ENCODE assay signal across 8 cellular contexts in the genomic region with DNA sequence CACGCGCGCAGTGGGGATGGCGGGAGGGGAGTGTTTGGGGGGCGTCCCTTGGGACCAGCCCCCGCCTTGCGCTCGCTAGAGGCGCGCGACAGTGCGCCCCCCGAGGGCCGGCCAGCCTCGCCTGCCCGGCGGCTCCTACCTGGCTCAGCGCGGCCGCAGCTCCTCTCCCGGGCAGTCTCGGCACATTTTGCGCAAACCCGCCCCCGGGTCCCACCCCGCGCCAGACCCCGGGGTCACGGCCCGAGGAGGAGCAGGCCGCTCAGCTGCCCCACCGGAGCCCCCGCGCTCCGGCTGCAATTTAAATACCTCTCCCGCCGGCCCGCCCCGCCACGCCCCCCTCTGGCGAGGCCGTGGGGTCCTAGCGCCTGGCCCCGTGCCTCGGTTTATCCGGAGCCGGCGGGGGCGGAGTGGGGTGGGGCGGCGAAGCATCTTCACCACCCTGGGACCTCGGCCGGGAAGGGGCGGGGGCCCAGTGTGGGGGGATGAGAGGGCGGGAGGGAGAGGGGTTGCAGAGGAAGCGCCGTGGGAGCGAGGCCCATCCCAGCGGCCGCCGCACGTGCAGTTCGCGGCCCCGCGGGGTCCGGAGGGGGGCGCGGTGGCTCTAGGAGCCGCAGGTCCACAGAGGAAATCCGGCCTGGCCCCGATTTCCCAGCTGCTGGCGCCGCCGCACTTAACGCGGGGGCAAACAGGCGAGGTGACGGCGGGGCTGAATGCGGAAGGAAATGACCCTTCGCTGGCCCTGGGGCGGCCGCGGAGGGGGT. TPM values are rescaled to one million over a fixed set of nuclear protein-coding genes. Genes with fewer than 3 reads are reported as not detected.
DNase-seq lines count a peak whose midpoint lies in the region; ATAC-seq and TF ChIP-seq lines count a peak whose summit lies in the region.

A gene with protein sequence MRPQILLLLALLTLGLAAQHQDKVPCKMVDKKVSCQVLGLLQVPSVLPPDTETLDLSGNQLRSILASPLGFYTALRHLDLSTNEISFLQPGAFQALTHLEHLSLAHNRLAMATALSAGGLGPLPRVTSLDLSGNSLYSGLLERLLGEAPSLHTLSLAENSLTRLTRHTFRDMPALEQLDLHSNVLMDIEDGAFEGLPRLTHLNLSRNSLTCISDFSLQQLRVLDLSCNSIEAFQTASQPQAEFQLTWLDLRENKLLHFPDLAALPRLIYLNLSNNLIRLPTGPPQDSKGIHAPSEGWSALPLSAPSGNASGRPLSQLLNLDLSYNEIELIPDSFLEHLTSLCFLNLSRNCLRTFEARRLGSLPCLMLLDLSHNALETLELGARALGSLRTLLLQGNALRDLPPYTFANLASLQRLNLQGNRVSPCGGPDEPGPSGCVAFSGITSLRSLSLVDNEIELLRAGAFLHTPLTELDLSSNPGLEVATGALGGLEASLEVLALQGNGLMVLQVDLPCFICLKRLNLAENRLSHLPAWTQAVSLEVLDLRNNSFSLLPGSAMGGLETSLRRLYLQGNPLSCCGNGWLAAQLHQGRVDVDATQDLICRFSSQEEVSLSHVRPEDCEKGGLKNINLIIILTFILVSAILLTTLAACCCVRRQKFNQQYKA (minus strand): TSS at position 273 of the 761 bp plus-strand sequence. CDS start 4,793 bp downstream, outside the sequence.

- TF ChIP-seq CTCF in esophagus muscularis mucosa (IDR thresholded peaks at IDR 0.05), result peak in 1 of 3 experiments; percentile 17

- no peak for TF ChIP-seq POLR2A in esophagus muscularis mucosa (IDR thresholded peaks at IDR 0.05; ENCODE audit: low read depth)
- TF ChIP-seq POLR2A in GM18505 (IDR thresholded peaks at IDR 0.05; ENCODE audit: borderline replicate concordance, extremely low read depth, insufficient read depth, insufficient read length), result no peak

- H3K9me3 Mint-ChIP-seq in natural killer cell treated with Interleukin-12 subunit alpha and Interleukin-12 subunit beta and Interleukin-15 and Interleukin-18, amount 100 ng/mL, for 72 hours, result no peaks in the 10 kb centered on the region

- peak within 1 kb of the TSS; percentile 59 to 74 (median 64) for H3K4me3 ChIP-seq in esophagus muscularis mucosa

- H3K4me1 Mint-ChIP-seq in natural killer cell treated with Interleukin-12 subunit alpha and Interleukin-12 subunit beta and Interleukin-15 and Interleukin-18, amount 100 ng/mL, for 72 hours (ENCODE audit: low read depth in 2 of 2), result peaks cover 20 to 33% of the 10 kb centered on the region in 2 donors

- H3K4me3 Mint-ChIP-seq in natural killer cell treated with Interleukin-12 subunit alpha and Interleukin-12 subunit beta and Interleukin-15 and Interleukin-18, amount 100 ng/mL, for 72 hours, result peak within 1 kb of the TSS; percentile 50

- H3K27ac ChIP-seq in esophagus muscularis mucosa (replicated peaks in 1 of 4), result peak within 1 kb of the TSS; percentile 62 to 83 (median 79)

- WGBS in esophagus muscularis mucosa, result 4% methylated on average over 42 of the region's 85 CpGs

- H3K9me3 ChIP-seq in esophagus muscularis mucosa, result no peaks in the 10 kb centered on the region

- H3K27me3 ChIP-seq in esophagus muscularis mucosa, result peaks cover 0 to 30% (median 4%) of the 10 kb centered on the region in 4 donors

- H3K36me3 ChIP-seq in esophagus muscularis mucosa, result peaks cover 0 to under 1% (median 0%) of the 10 kb centered on the region in 4 donors

- H3K27me3 Mint-ChIP-seq in natural killer cell treated with Interleukin-12 subunit alpha and Interleukin-12 subunit beta and Interleukin-15 and Interleukin-18, amount 100 ng/mL, for 72 hours, result peaks cover 17 to 18% of the 10 kb centered on the region in 2 donors

- DNase-seq in stimulated activated CD4-positive, alpha-beta T cell treated with anti-CD3 and anti-CD28 coated beads, Interleukin-12 subunit alpha, Interleukin-12 subunit beta, amount 100 ng/mL, for 4 hours, result peak; percentile 34
- DNase-seq in stimulated activated CD4-positive, alpha-beta T cell treated with anti-CD3 and anti-CD28 coated beads, Interleukin-1b, Interleukin-23, amount 100 ng/mL, for 48 hours, result no peak
- peak; percentile 36 to 38 for DNase-seq in activated CD4-positive, alpha-beta T cell treated with anti-CD3 and anti-CD28 coated beads, Interleukin-2, amount 50 U/mL, for 48 hours
- DNase-seq in esophagus muscularis mucosa (ENCODE audit: extremely low spot score), result no peak
- DNase-seq in natural killer cell treated with Interleukin-12 subunit alpha and Interleukin-12 subunit beta and Interleukin-15 and Interleukin-18, amount 100 ng/mL, for 72 hours (ENCODE audit: low spot score), result no peak
- no peak for DNase-seq in cerebellar cortex (ENCODE audit: low spot score)

- no peaks in the 10 kb centered on the region for H3K36me3 Mint-ChIP-seq in natural killer cell treated with Interleukin-12 subunit alpha and Interleukin-12 subunit beta and Interleukin-15 and Interleukin-18, amount 100 ng/mL, for 72 hours

- no peak within 1 kb of the TSS for H3K27ac Mint-ChIP-seq in natural killer cell treated with Interleukin-12 subunit alpha and Interleukin-12 subunit beta and Interleukin-15 and Interleukin-18, amount 100 ng/mL, for 72 hours

- intact Hi-C loops in esophagus muscularis mucosa (cut with DNase I), result loop anchor here (10.0 kb wide), 1 partner anchor 66 kb away; no protein-coding TSS in a partner anchor

- no peak for TF ChIP-seq EP300 in esophagus muscularis mucosa (IDR thresholded peaks at IDR 0.05)

- H3K4me1 ChIP-seq in esophagus muscularis mucosa, result peaks cover 36 to 58% (median 48%) of the 10 kb centered on the region in 4 donors

- peak; percentile 36 to 60 for ATAC-seq in natural killer cell treated with Interleukin-12 subunit alpha and Interleukin-12 subunit beta and Interleukin-15 and Interleukin-18, amount 100 ng/mL, for 72 hours
- ATAC-seq in HG03025 (IDR thresholded peaks at IDR 0.05; ENCODE audit: low FRiP score, unreplicated experiment) (no peak), GM18505 (IDR thresholded peaks at IDR 0.05; ENCODE audit: unreplicated experiment) (no peak)

RNA-seq across cellular contexts. Expression of the gene that starts here (rescaled TPM):
- total RNA-seq in esophagus muscularis mucosa, result 10 to 100 TPM; 19.1 to 87.5 (median 45.3) TPM
- total RNA-seq in natural killer cell treated with Interleukin-12 subunit alpha and Interleukin-12 subunit beta and Interleukin-15 and Interleukin-18, amount 100 ng/mL, for 72 hours, result under 1 TPM in 1 of 2 donors, not detected in 1; 0.08 TPM

Comparison
In these comparisons a context has a peak if more than half of its experiments do, and no peak if none do; other contexts are left out.
1. RNA of the gene that starts here (total RNA-seq): 19.1 to 87.5 TPM in esophagus muscularis mucosa; 0.08 TPM in natural killer cell treated with Interleukin-12 subunit alpha and Interleukin-12 subunit beta and Interleukin-15 and Interleukin-18, amount 100 ng/mL, for 72 hours; every median in the first group is over 10 times any median in the second.
2. DNase-seq: peak in stimulated activated CD4-positive, alpha-beta T cell treated with anti-CD3 and anti-CD28 coated beads, Interleukin-12 subunit alpha, Interleukin-12 subunit beta, amount 100 ng/mL, for 4 hours (single experiment) and activated CD4-positive, alpha-beta T cell treated with anti-CD3 and anti-CD28 coated beads, Interleukin-2, amount 50 U/mL, for 48 hours (2 of 2); none in stimulated activated CD4-positive, alpha-beta T cell treated with anti-CD3 and anti-CD28 coated beads, Interleukin-1b, Interleukin-23, amount 100 ng/mL, for 48 hours (single experiment), esophagus muscularis mucosa (single experiment), natural killer cell treated with Interleukin-12 subunit alpha and Interleukin-12 subunit beta and Interleukin-15 and Interleukin-18, amount 100 ng/mL, for 72 hours (single experiment) and cerebellar cortex (single experiment).
3. Peak in ATAC-seq in natural killer cell treated with Interleukin-12 subunit alpha and Interleukin-12 subunit beta and Interleukin-15 and Interleukin-18, amount 100 ng/mL, for 72 hours; RNA of the gene not detected or under 1 TPM.